8 cellular contexts compared by ENCODE assay signal in the genomic region with DNA sequence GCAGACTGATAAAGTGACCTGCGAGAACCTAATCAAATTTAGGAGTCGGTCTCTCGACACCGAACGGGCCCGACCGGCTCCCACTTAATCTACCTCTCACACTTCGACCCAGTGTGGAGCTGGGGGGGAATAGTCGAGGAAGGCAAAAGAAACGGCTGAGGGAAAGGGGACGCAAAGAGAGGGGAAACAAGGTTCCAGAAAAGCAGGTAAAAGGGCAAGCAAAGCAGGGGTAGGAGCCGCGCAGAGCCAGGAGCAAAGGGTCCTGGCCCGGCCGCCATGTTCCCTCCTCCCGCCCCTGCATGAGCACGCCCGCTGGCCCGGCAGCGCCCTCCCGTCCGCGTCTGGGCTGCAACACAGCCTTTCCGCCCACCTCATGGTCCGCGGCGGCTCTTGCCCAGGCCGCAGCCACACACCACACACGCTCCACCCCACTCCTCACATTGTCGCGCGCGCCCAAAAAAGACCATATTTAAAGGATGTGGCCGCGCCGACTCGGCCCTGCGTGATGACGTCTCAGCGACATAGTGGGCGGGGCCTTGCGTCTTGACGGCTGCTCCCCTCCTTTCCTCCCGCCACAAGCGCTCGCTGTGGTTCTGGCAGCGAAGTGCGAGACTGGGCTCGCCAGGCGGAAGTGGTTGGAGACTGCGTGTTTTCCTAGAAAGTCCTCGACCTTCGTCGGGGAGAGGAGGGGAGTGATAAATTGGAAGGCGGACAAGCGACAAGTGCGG. TPM values are rescaled to one million over a fixed set of nuclear protein-coding genes. Genes with fewer than 3 reads are reported as not detected.
DNase-seq lines count a peak whose midpoint lies in the region; ATAC-seq and TF ChIP-seq lines count a peak whose summit lies in the region.

A gene with protein sequence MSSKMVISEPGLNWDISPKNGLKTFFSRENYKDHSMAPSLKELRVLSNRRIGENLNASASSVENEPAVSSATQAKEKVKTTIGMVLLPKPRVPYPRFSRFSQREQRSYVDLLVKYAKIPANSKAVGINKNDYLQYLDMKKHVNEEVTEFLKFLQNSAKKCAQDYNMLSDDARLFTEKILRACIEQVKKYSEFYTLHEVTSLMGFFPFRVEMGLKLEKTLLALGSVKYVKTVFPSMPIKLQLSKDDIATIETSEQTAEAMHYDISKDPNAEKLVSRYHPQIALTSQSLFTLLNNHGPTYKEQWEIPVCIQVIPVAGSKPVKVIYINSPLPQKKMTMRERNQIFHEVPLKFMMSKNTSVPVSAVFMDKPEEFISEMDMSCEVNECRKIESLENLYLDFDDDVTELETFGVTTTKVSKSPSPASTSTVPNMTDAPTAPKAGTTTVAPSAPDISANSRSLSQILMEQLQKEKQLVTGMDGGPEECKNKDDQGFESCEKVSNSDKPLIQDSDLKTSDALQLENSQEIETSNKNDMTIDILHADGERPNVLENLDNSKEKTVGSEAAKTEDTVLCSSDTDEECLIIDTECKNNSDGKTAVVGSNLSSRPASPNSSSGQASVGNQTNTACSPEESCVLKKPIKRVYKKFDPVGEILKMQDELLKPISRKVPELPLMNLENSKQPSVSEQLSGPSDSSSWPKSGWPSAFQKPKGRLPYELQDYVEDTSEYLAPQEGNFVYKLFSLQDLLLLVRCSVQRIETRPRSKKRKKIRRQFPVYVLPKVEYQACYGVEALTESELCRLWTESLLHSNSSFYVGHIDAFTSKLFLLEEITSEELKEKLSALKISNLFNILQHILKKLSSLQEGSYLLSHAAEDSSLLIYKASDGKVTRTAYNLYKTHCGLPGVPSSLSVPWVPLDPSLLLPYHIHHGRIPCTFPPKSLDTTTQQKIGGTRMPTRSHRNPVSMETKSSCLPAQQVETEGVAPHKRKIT (minus strand): TSS at position 510 of the 728 bp plus-strand sequence. CDS start 1,165 bp downstream, outside the sequence.

- CTCF ChIA-PET in GM10248 (lab: Yijun Ruan, JAX) = interaction anchor here (1.0 to 1.4 kb wide), 3 partner anchors 42 to 438 kb away, joined by 3 read pairs; no protein-coding TSS in a partner anchor

- H3K4me1 ChIP-seq in testis = peaks cover 15% of the 10 kb centered on the region

- peaks cover 14% of the 10 kb centered on the region for H3K36me3 Mint-ChIP-seq in activated naive CD8-positive, alpha-beta T cell

- H3K4me3 ChIP-seq in testis = peak within 1 kb of the TSS; percentile 89 to 99

- TF ChIP-seq POLR2A in testis (IDR thresholded peaks at IDR 0.05) = peak; percentile 57

- no peaks in the 10 kb centered on the region for H3K9me3 ChIP-seq in testis

- ATAC-seq in HG02610 (IDR thresholded peaks at IDR 0.05; ENCODE audit: unreplicated experiment) = peak; percentile 88
- peak; percentile 97 for ATAC-seq in omental fat pad (ENCODE audit: low FRiP score)

- peak; percentile 92 for DNase-seq in GM10248 (ENCODE audit: extremely low spot score)
- peak; percentile 89 for DNase-seq in NCI-H1092 treated with DMSO at 0.1 percent for 48 hours (lab: John Stamatoyannopoulos, UW)
- DNase-seq in SKM-1 (lab: John Stamatoyannopoulos, UW; ENCODE audit: unreplicated experiment) = peak; percentile 89
- peak; percentile 95 for DNase-seq in glomerular visceral epithelial cell (ENCODE audit: extremely low spot score)
- DNase-seq in omental fat pad (ENCODE audit: low spot score) = peak; percentile 91
- peak; percentile 98 for DNase-seq in testis

- TF ChIP-seq CTCF in GM10248 (IDR thresholded peaks at IDR 0.05; ENCODE audit: control extremely low read depth, extremely low read depth, low read depth, missing control alignments) = peak; percentile 12
- TF ChIP-seq CTCF in omental fat pad (IDR thresholded peaks at IDR 0.05) = no peak
- TF ChIP-seq CTCF in testis (IDR thresholded peaks at IDR 0.05) = no peak

- H3K4me1 Mint-ChIP-seq in activated naive CD8-positive, alpha-beta T cell (ENCODE audit: low read depth) = peaks cover 59% of the 10 kb centered on the region

- no peaks in the 10 kb centered on the region for H3K9me3 Mint-ChIP-seq in activated naive CD8-positive, alpha-beta T cell (ENCODE audit: low read depth)

- H3K4me3 Mint-ChIP-seq in activated naive CD8-positive, alpha-beta T cell = peak within 1 kb of the TSS; percentile 95

- no peaks in the 10 kb centered on the region for H3K36me3 ChIP-seq in testis (ENCODE audit: low read depth, missing control alignments)

- H3K27ac Mint-ChIP-seq in activated naive CD8-positive, alpha-beta T cell = peak within 1 kb of the TSS; percentile 97

- POLR2A ChIA-PET in GM10248 (lab: Yijun Ruan, JAX) = interaction anchor here (0.5 to 1.7 kb wide), 2 partner anchors 91 to 117 kb away, joined by 3 to 5 read pairs; no protein-coding TSS in a partner anchor

- 1% methylated on average over 28 to 57 of the region's 57 CpGs for WGBS in testis, 2 donors

- peak within 1 kb of the TSS; percentile 92 to 95 for H3K27ac ChIP-seq in testis

- intact Hi-C loops in testis (cut with DNase I; ENCODE audit: low total_unique reads) = no loop called here

- H3K27me3 Mint-ChIP-seq in activated naive CD8-positive, alpha-beta T cell = no peaks in the 10 kb centered on the region

- H3K27me3 ChIP-seq in testis = no peaks in the 10 kb centered on the region

RNA-seq across cellular contexts. Expression of the gene that starts here (rescaled TPM):
- 10 to 100 TPM; 22.2 to 36.4 (median 26.2) TPM for total RNA-seq in omental fat pad
- total RNA-seq in testis = 10 to 100 TPM; 44.6 to 48.3 TPM
- 24.3 TPM for polyA plus RNA-seq in testis (ENCODE audit: insufficient read depth, low read depth, low replicate concordance)

Comparison
In these comparisons a context has a peak if more than half of its experiments do, and no peak if none do; other contexts are left out.
1. Peak in every context shown above with its lines: DNase-seq, ATAC-seq, H3K4me3 ChIP-seq and H3K27ac ChIP-seq.